17 cellular contexts compared by ENCODE assay signal in genomic region chrX:78624884-78625283, GRCh38. TPM values are rescaled to one million over a fixed set of nuclear protein-coding genes. Genes with fewer than 3 reads are reported as not detected.
"Had no signal": no experiment of that assay in that cellular context is flagged by ENCODE, and none has a peak within 500 bp of the region (broad histone marks: within the 10 kb centered on the region; RNA-seq: fewer than 3 reads in every experiment).

No MANE protein-coding gene starts in this region.

- H3K27ac ChIP-seq: neutrophil, thyroid gland had no signal

- H3K9me3 Mint-ChIP-seq: activated naive CD8-positive, alpha-beta T cell treated with anti-CD3 and anti-CD28 coated beads, Interleukin-2, amount 50 U/mL, for 24 hours; natural killer cell had no signal

- H3K27me3 ChIP-seq: neutrophil, thyroid gland had no signal

- DNase-seq: activated CD4-positive, alpha-beta T cell treated with anti-CD3 and anti-CD28 coated beads, Interleukin-2, amount 10 ng/mL, durations not matched to agents 7 days and 5 days; activated CD8-positive, alpha-beta T cell treated with anti-CD3 and anti-CD28 coated beads, Interleukin-2, amount 10 ng/mL, durations not matched to agents 7 days and 5 days; activated effector memory CD4-positive, alpha-beta T cell treated with Interleukin-2 at 50 U/mL for 16 hours; activated naive CD4-positive, alpha-beta T cell treated with anti-CD3 and anti-CD28 coated beads, Interleukin-2, amount 10 ng/mL, durations not matched to agents 7 days and 5 days; activated naive CD8-positive, alpha-beta T cell treated with anti-CD3 and anti-CD28 coated beads, Interleukin-2, amount 50 U/mL, for 24 hours; activated T-cell treated with anti-CD3 and anti-CD28 coated beads, Interleukin-2, amount 50 U/mL, for 48 hours; aorta; natural killer cell; stimulated activated CD4-positive, alpha-beta T cell treated with anti-CD3 and anti-CD28 coated beads, Interleukin-12 subunit alpha, Interleukin-12 subunit beta, amount 100 ng/mL, for 4 hours; stimulated activated CD4-positive, alpha-beta T cell treated with anti-CD3 and anti-CD28 coated beads, Interleukin-1b, Interleukin-23, amount 100 ng/mL, for 48 hours; stimulated activated naive CD4-positive, alpha-beta T cell treated with Interleukin-2 at 50 U/mL for 16 hours; thyroid gland had no signal

- H3K36me3 ChIP-seq: neutrophil, thyroid gland had no signal

- H3K9me3 ChIP-seq: neutrophil, thyroid gland had no signal

- ATAC-seq: activated CD4-positive, CD25-positive, alpha-beta regulatory T cell treated with anti-CD3 and anti-CD28 coated beads, Interleukin-2, amount 50 U/mL, for 24 hours; activated CD8-positive, alpha-beta T cell treated with anti-CD3 and anti-CD28 coated beads, Interleukin-2, amount 10 ng/mL, durations not matched to agents 7 days and 5 days; activated naive CD8-positive, alpha-beta T cell treated with anti-CD3 and anti-CD28 coated beads, Interleukin-2, amount 50 U/mL, for 24 hours; natural killer cell had no signal

- H3K36me3 Mint-ChIP-seq: activated naive CD4-positive, alpha-beta T cell treated with anti-CD3 and anti-CD28 coated beads, Interleukin-2, amount 10 ng/mL, durations not matched to agents 7 days and 5 days; natural killer cell had no signal

- H3K4me3 ChIP-seq: coronary artery, lung, thyroid gland had no signal

- H3K27ac Mint-ChIP-seq: activated CD4-positive, alpha-beta T cell treated with anti-CD3 and anti-CD28 coated beads, Interleukin-2, amount 10 ng/mL, durations not matched to agents 7 days and 5 days; activated CD8-positive, alpha-beta T cell treated with anti-CD3 and anti-CD28 coated beads, Interleukin-2, amount 10 ng/mL, durations not matched to agents 7 days and 5 days; activated naive CD4-positive, alpha-beta T cell treated with anti-CD3 and anti-CD28 coated beads, Interleukin-2, amount 10 ng/mL, durations not matched to agents 7 days and 5 days; activated naive CD8-positive, alpha-beta T cell treated with anti-CD3 and anti-CD28 coated beads, Interleukin-2, amount 50 U/mL, for 24 hours; natural killer cell had no signal

- H3K4me3 Mint-ChIP-seq: activated CD4-positive, alpha-beta T cell treated with anti-CD3 and anti-CD28 coated beads, Interleukin-2, amount 10 ng/mL, durations not matched to agents 7 days and 5 days; activated CD8-positive, alpha-beta T cell treated with anti-CD3 and anti-CD28 coated beads, Interleukin-2, amount 10 ng/mL, durations not matched to agents 7 days and 5 days; activated naive CD4-positive, alpha-beta T cell treated with anti-CD3 and anti-CD28 coated beads, Interleukin-2, amount 10 ng/mL, durations not matched to agents 7 days and 5 days; activated naive CD8-positive, alpha-beta T cell treated with anti-CD3 and anti-CD28 coated beads, Interleukin-2, amount 50 U/mL, for 24 hours; natural killer cell had no signal

- H3K27me3 Mint-ChIP-seq: activated CD4-positive, alpha-beta T cell treated with anti-CD3 and anti-CD28 coated beads, Interleukin-2, amount 10 ng/mL, durations not matched to agents 7 days and 5 days; activated naive CD4-positive, alpha-beta T cell treated with anti-CD3 and anti-CD28 coated beads, Interleukin-2, amount 10 ng/mL, durations not matched to agents 7 days and 5 days; activated naive CD8-positive, alpha-beta T cell treated with anti-CD3 and anti-CD28 coated beads, Interleukin-2, amount 50 U/mL, for 24 hours had no signal

- H3K4me1 ChIP-seq: thyroid gland had no signal

RNA-seq across cellular contexts. Expression of gene RTL3, which starts 34.2 kb away (rescaled TPM):
- total RNA-seq: activated CD4-positive, alpha-beta T cell treated with anti-CD3 and anti-CD28 coated beads, Interleukin-2, amount 10 ng/mL, durations not matched to agents 7 days and 5 days; natural killer cell; ureter had no signal
